13 cellular contexts compared by ENCODE assay signal in genomic region chr1:54371038-54371935, GRCh38. TPM values are rescaled to one million over a fixed set of nuclear protein-coding genes. Genes with fewer than 3 reads are reported as not detected.
DNase-seq lines count a peak whose midpoint lies in the region; FAIRE-seq and TF ChIP-seq lines count a peak whose summit lies in the region.
"Had no signal": no experiment of that assay in that cellular context is flagged by ENCODE, and none has a peak within 500 bp of the region (broad histone marks: within the 10 kb centered on the region; RNA-seq: fewer than 3 reads in every experiment).

No MANE protein-coding gene starts in this region.

- DNase-seq in D341Med (ENCODE audit: low spot score) (peak; percentile 68), LoVo (ENCODE audit: low spot score) (peak; percentile 40), endothelial cell (ENCODE audit: low spot score) (no peak), nephron progenitor cell (no peak), NCI-H146 treated with DMSO at 0.1 percent for 48 hours (lab: John Stamatoyannopoulos, UW; ENCODE audit: unreplicated experiment) (no peak), GM12892 (ENCODE audit: insufficient read length) (no peak), activated gamma-delta T cell treated with Interleukin-2 at 50 U/mL for 16 hours (no peak)
- DNase-seq: activated CD4-positive, CD25-positive, alpha-beta regulatory T cell; islet precursor cell; NCI-H1930; stimulated activated naive CD8-positive, alpha-beta T cell treated with anti-CD3 and anti-CD28 coated beads, Interleukin-15, amount 100 ng/mL, for 72 hours had no signal

- no peak for TF ChIP-seq POLR2A in GM12892 (IDR thresholded peaks at IDR 0.05; ENCODE audit: low read depth, low read length)

- H3K36me3 Mint-ChIP-seq in endothelial cell (ENCODE audit: low read depth, unreplicated experiment) (peaks cover 18% of the 10 kb centered on the region), nephron progenitor cell (ENCODE audit: low read depth) (peaks cover 47% of the 10 kb centered on the region)

- H3K9me3 Mint-ChIP-seq in endothelial cell (ENCODE audit: unreplicated experiment), result no peaks in the 10 kb centered on the region
- H3K9me3 Mint-ChIP-seq in nephron progenitor cell, result no peaks in the 10 kb centered on the region
- H3K9me3 Mint-ChIP-seq: stimulated activated naive CD8-positive, alpha-beta T cell treated with anti-CD3 and anti-CD28 coated beads, Interleukin-15, amount 100 ng/mL, for 72 hours had no signal

- TF ChIP-seq CTCF in endothelial cell (IDR thresholded peaks at IDR 0.05; ENCODE audit: unreplicated experiment) (no peak), nephron progenitor cell (IDR thresholded peaks at IDR 0.05) (no peak)

- H3K4me3 Mint-ChIP-seq in endothelial cell (ENCODE audit: unreplicated experiment), result no peak overlapping the region
- H3K4me3 Mint-ChIP-seq in nephron progenitor cell, result no peak overlapping the region
- H3K4me3 Mint-ChIP-seq: CD14-positive monocyte had no signal

- H3K27me3 Mint-ChIP-seq in endothelial cell (ENCODE audit: unreplicated experiment), result peaks cover 13% of the 10 kb centered on the region
- no peaks in the 10 kb centered on the region for H3K27me3 Mint-ChIP-seq in nephron progenitor cell (ENCODE audit: low read depth, poor library complexity)
- H3K27me3 Mint-ChIP-seq: stimulated activated naive CD8-positive, alpha-beta T cell treated with anti-CD3 and anti-CD28 coated beads, Interleukin-15, amount 100 ng/mL, for 72 hours had no signal

- H3K27ac Mint-ChIP-seq in endothelial cell (ENCODE audit: unreplicated experiment), result peak overlapping the region; percentile 59
- H3K27ac Mint-ChIP-seq in nephron progenitor cell, result peak overlapping the region; percentile 34

- peaks cover 49% of the 10 kb centered on the region for H3K4me1 Mint-ChIP-seq in endothelial cell (ENCODE audit: unreplicated experiment)
- peaks cover 81% of the 10 kb centered on the region for H3K4me1 Mint-ChIP-seq in nephron progenitor cell

- FAIRE-seq in GM12892 (lab: Jason Lieb, UNC), result no peak
- FAIRE-seq: G401.6 had no signal

RNA-seq across cellular contexts. Expression of gene SSBP3, which starts 34.9 kb away (rescaled TPM):
- 142 TPM for total RNA-seq in endothelial cell (ENCODE audit: unreplicated experiment)
- 15.7 TPM for polyA plus RNA-seq in GM12892 (2012; ENCODE audit: missing spikeins)

Comparison
In these comparisons a context has a peak if more than half of its experiments do, and no peak if none do; other contexts are left out.
1. DNase-seq: peak in D341Med (single experiment) and LoVo (single experiment); none in endothelial cell (single experiment), nephron progenitor cell (single experiment), NCI-H146 treated with DMSO at 0.1 percent for 48 hours (single experiment), GM12892 (single experiment) and activated gamma-delta T cell treated with Interleukin-2 at 50 U/mL for 16 hours (single experiment).